ENCODE assay signal across 7 cellular contexts in genomic region chr2:149380205-149380604, GRCh38. TPM values are rescaled to one million over a fixed set of nuclear protein-coding genes. Genes with fewer than 3 reads are reported as not detected.
"Had no signal": no experiment of that assay in that cellular context is flagged by ENCODE, and none has a peak within 500 bp of the region (broad histone marks: within the 10 kb centered on the region; RNA-seq: fewer than 3 reads in every experiment).

No MANE protein-coding gene starts in this region.

- H3K9me3 Mint-ChIP-seq: H9 had no signal

- H3K9ac ChIP-seq: GM23248 had no signal

- H3K27ac ChIP-seq: GM23248, HL-60 had no signal

- H3K27ac Mint-ChIP-seq: H9 had no signal

- H3K4me3 ChIP-seq: GM23248, K562 had no signal

- FAIRE-seq: H54, K562 had no signal

- H3K4me3 Mint-ChIP-seq: H9 had no signal

- ATAC-seq: K562 had no signal

- DNase-seq: GM23248, H9, HCEC 1CT, IMR-90 had no signal

RNA-seq across cellular contexts. Expression of gene LYPD6, which starts 49.8 kb away (rescaled TPM):
- total RNA-seq: K562 had no signal
- polyA plus RNA-seq: K562 had no signal
